ENCODE assay signal across 12 cellular contexts in the genomic region with DNA sequence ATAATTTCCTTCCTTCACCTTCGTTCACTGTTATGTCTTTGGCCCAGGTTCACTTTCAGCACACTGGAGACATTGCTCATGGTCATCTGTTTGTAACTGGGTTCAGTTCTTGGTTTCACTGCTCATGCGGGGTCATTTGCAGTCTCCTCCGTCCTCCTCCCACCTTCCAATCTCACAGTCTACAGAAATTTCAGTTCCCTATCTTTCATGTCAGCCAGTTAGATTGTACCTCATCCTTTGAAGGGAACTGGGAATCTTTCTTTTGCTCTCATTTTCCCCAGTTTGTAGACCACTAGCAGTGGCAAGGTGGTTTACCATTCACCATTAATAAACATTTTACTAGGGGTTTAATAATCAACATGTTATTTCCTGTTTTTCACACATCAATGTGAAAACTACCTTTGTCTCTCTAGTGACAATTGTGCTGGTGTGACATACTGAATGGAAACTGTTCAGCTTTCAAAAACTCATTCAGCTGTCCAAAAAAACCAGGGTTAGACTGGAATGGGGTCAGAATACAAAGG.
DNase-seq lines count a peak whose midpoint lies in the region; ATAC-seq, FAIRE-seq and TF ChIP-seq lines count a peak whose summit lies in the region.
"Had no signal": no experiment of that assay in that cellular context is flagged by ENCODE, and none has a peak within 500 bp of the region (broad histone marks: within the 10 kb centered on the region; RNA-seq: fewer than 3 reads in every experiment).

No MANE protein-coding gene starts in this region.

- FAIRE-seq in kidney (lab: Jason Lieb, UNC): no peak

- no peaks in the 10 kb centered on the region for H3K27me3 ChIP-seq in GM06990 (replicated peaks; ENCODE audit: control insufficient read depth, insufficient read depth, low read length)
- no peaks in the 10 kb centered on the region for H3K27me3 ChIP-seq in MM.1S (replicated peaks; ENCODE audit: insufficient read depth, low read length)
- no peaks in the 10 kb centered on the region for H3K27me3 ChIP-seq in Karpas-422 (ENCODE audit: low read length)
- H3K27me3 ChIP-seq: dorsolateral prefrontal cortex, neutrophil had no signal

- H3K4me2 ChIP-seq in MM.1S (ENCODE audit: low read depth, low read length): peak overlapping the region; percentile 56; the same call in 1 of the 2 replicates
- H3K4me2 ChIP-seq in Karpas-422 (ENCODE audit: low read depth, low read length, poor library complexity, severe bottlenecking): no peak overlapping the region

- intact Hi-C loops in kidney (cut with DNase I): no loop called here

- H3K36me3 ChIP-seq in GM06990 (ENCODE audit: control insufficient read depth, insufficient read depth, low read length): no peaks in the 10 kb centered on the region
- H3K36me3 ChIP-seq in MM.1S (replicated peaks; ENCODE audit: insufficient read depth, low read length): no peaks in the 10 kb centered on the region
- H3K36me3 ChIP-seq in kidney (ENCODE audit: control insufficient read depth in 1 of 2, insufficient read depth in 2 of 2, low read length in 2 of 2): no peaks in the 10 kb centered on the region
- H3K36me3 ChIP-seq in Karpas-422 (ENCODE audit: insufficient read depth, low read length): no peaks in the 10 kb centered on the region
- H3K36me3 ChIP-seq: neutrophil had no signal

- H3K9me3 ChIP-seq in MM.1S (replicated peaks; ENCODE audit: insufficient read depth, low read length) (no peaks in the 10 kb centered on the region), kidney (ENCODE audit: control insufficient read depth in 1 of 2, low read length in 2 of 2) (no peaks in the 10 kb centered on the region), Karpas-422 (ENCODE audit: low read length) (no peaks in the 10 kb centered on the region)
- H3K9me3 ChIP-seq: neutrophil had no signal

- H3K79me2 ChIP-seq in MM.1S (ENCODE audit: low read length) (no peaks in the 10 kb centered on the region), Karpas-422 (ENCODE audit: low read length) (no peaks in the 10 kb centered on the region)

- H2AFZ ChIP-seq in MM.1S (ENCODE audit: low read length): peak overlapping the region; percentile 42; the same call in 1 of the 2 replicates
- no peak overlapping the region for H2AFZ ChIP-seq in Karpas-422 (ENCODE audit: low read length)

- peak; percentile 83 for ATAC-seq in GM19025 (IDR thresholded peaks at IDR 0.05; ENCODE audit: low read depth, unreplicated experiment)
- ATAC-seq in HG02852 (IDR thresholded peaks at IDR 0.05; ENCODE audit: unreplicated experiment): peak; percentile 80

- H3K4me3 ChIP-seq in GM06990 (replicated peaks; ENCODE audit: low read depth, low read length): no peak overlapping the region
- H3K4me3 ChIP-seq in MM.1S (ENCODE audit: low read length): no peak overlapping the region
- H3K4me3 ChIP-seq in kidney (ENCODE audit: low read length in 2 of 2): no peak overlapping the region
- H3K4me3 ChIP-seq in Karpas-422 (ENCODE audit: low read length): no peak overlapping the region
- H3K4me3 ChIP-seq: dorsolateral prefrontal cortex had no signal

- peaks cover 15% of the 10 kb centered on the region for H3F3A ChIP-seq in MM.1S (ENCODE audit: insufficient read depth, low read length)

- H4K20me1 ChIP-seq in MM.1S (ENCODE audit: insufficient read depth, low read length) (no peaks in the 10 kb centered on the region), Karpas-422 (ENCODE audit: insufficient read depth, low read depth, low read length) (no peaks in the 10 kb centered on the region)

- DNase-seq in GM06990 (ENCODE audit: extremely low read depth, insufficient read length): peak; percentile 20
- no peak for DNase-seq in MM.1S
- no peak for DNase-seq in retina
- DNase-seq in kidney: no peak
- DNase-seq in NCI-H748 (lab: John Stamatoyannopoulos, UW; ENCODE audit: unreplicated experiment): no peak
- DNase-seq in Karpas-422: no peak
- DNase-seq: activated T-cell treated with anti-CD3 and anti-CD28 coated beads, Interleukin-2, amount 50 U/mL, for 1 hour; dorsolateral prefrontal cortex; NCI-H1048 had no signal

- H3K4me1 ChIP-seq in MM.1S (ENCODE audit: low read length) (peaks cover 39% of the 10 kb centered on the region), kidney (ENCODE audit: control insufficient read depth in 1 of 2, insufficient read depth in 1 of 2, low read depth in 1 of 2, low read length in 2 of 2) (peaks cover 0 to 3% of the 10 kb centered on the region in 2 donors), Karpas-422 (ENCODE audit: low read length) (no peaks in the 10 kb centered on the region)

- H3K9me2 ChIP-seq in MM.1S (replicated peaks; ENCODE audit: insufficient read depth, low read length): no peaks in the 10 kb centered on the region
- no peaks in the 10 kb centered on the region for H3K9me2 ChIP-seq in Karpas-422 (replicated peaks; ENCODE audit: insufficient read depth, low read length)

- TF ChIP-seq CTCF in GM06990 (IDR thresholded peaks at IDR 0.05; ENCODE audit: insufficient read depth, low read length, poor library complexity, severe bottlenecking) (no peak), MM.1S (IDR thresholded peaks at IDR 0.05; ENCODE audit: low read length) (no peak), kidney (IDR thresholded peaks at IDR 0.05; ENCODE audit: borderline replicate concordance, extremely low read depth, insufficient read depth) (no peak)

- H3K27ac ChIP-seq in MM.1S (ENCODE audit: low read length) (peak overlapping the region; percentile 68), kidney (ENCODE audit: low read depth in 2 of 2, low read length in 2 of 2) (no peak overlapping the region), Karpas-422 (ENCODE audit: low read length) (no peak overlapping the region)
- H3K27ac ChIP-seq: neutrophil had no signal

- H3K9ac ChIP-seq in MM.1S (ENCODE audit: low read length) (no peak overlapping the region; the same call in 1 of the 2 replicates), kidney (ENCODE audit: low read length in 2 of 2) (no peak overlapping the region), Karpas-422 (ENCODE audit: low read length) (no peak overlapping the region)
